8 cellular contexts compared by ENCODE assay signal in the genomic region with DNA sequence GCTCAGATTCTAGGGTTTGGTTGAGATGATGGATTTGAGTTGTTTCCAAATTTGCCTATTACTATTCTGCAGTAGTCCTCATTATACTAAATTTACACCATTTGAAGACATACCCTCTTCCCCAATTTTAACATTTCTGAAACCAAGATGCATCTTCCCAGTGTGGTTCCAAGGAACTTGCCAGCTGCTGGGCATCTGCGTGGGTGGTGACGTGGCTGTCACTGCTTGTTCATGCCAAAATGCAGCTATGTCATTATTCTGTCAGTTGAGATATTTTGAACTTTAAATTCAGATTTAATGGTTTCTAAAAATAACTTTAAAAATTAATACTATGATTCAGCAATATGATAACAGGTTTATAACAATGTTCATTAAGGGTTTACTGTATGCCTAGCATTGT. TPM values are rescaled to one million over a fixed set of nuclear protein-coding genes. Genes with fewer than 3 reads are reported as not detected.
A peak's percentile ranks its signal among the peaks of the same experiment; 100 is the strongest.
DNase-seq lines count a peak whose midpoint lies in the region; ATAC-seq, FAIRE-seq and TF ChIP-seq lines count a peak whose summit lies in the region.

No MANE protein-coding gene starts in this region.

- TSS peak; percentile 52 for BruUV-seq in K562 (replicated peaks; lab: Mats Ljungman, UMichigan)

- H3K36me3 ChIP-seq in ACC112 (ENCODE audit: insufficient read depth, low read length): peaks cover 18% of the 10 kb centered on the region
- peaks cover 14% of the 10 kb centered on the region; the same call in 1 of the 2 replicates for H3K36me3 ChIP-seq in GM23248 (ENCODE audit: low read depth)
- H3K36me3 ChIP-seq in K562 (ENCODE audit: control insufficient read depth, insufficient read depth, low read length): peaks cover 7% of the 10 kb centered on the region; the same call in 2 of the 3 replicates
- no peaks in the 10 kb centered on the region for H3K36me3 ChIP-seq in mucosa of stomach (ENCODE audit: control insufficient read depth, insufficient read depth, low read length)

- H2AFZ ChIP-seq in ACC112 (ENCODE audit: low read length, unreplicated experiment) (peak overlapping the region; percentile 99), GM23248 (peak overlapping the region; percentile 93), K562 (ENCODE audit: low read depth, low read length) (peak overlapping the region; percentile 98; the same call in 1 of the 2 replicates)

- in situ Hi-C loops in GM23248 (cut with MboI): no loop called here
- in situ Hi-C loops in K562 (cut with MboI): no loop called here

- no peaks in the 10 kb centered on the region for H4K20me1 ChIP-seq in GM23248 (ENCODE audit: insufficient read depth)
- no peaks in the 10 kb centered on the region for H4K20me1 ChIP-seq in K562 (replicated peaks; ENCODE audit: control insufficient read depth, insufficient read depth, low read length)

- intact Hi-C loops in K562 (cut with micrococcal nuclease): no loop called here

- no peak for TF ChIP-seq POLR2A in K562 (conservative IDR thresholded peaks at IDR 0.05)

- no peaks in the 10 kb centered on the region for H3K27me3 ChIP-seq in ACC112 (ENCODE audit: insufficient read depth, low read length)
- H3K27me3 ChIP-seq in GM23248 (replicated peaks; ENCODE audit: insufficient read depth): no peaks in the 10 kb centered on the region
- H3K27me3 ChIP-seq in K562 (ENCODE audit: control insufficient read depth in 2 of 2, insufficient read depth in 2 of 2, low read length in 2 of 2): no peaks in the 10 kb centered on the region
- no peaks in the 10 kb centered on the region for H3K27me3 ChIP-seq in mucosa of stomach (ENCODE audit: control insufficient read depth, insufficient read depth, low read length)

- H3F3A ChIP-seq in GM23248 (ENCODE audit: insufficient read depth): 0 out of 2 replicates have a peak, but pooled peaks cover 6% of the 10 kb centered on the region

- FAIRE-seq in K562 (lab: Jason Lieb, UNC) (no peak), GM19239 (lab: Jason Lieb, UNC) (no peak)

- TF ChIP-seq CTCF in K562 (IDR thresholded peaks at IDR 0.05 in 2 of 3, conservative IDR thresholded peaks at IDR 0.05 in 1 of 3; ENCODE audit: insufficient read depth in 2 of 3, low read depth in 1 of 3, low read length in 3 of 3): no peak

- H3K9me3 ChIP-seq in GM23248 (ENCODE audit: low read depth) (no peaks in the 10 kb centered on the region), K562 (replicated peaks; ENCODE audit: control insufficient read depth, insufficient read depth, low read depth, low read length) (peaks cover 11% of the 10 kb centered on the region; the same call in 1 of the 2 replicates), mucosa of stomach (ENCODE audit: control insufficient read depth, low read length) (no peaks in the 10 kb centered on the region)

- CTCF ChIA-PET in K562 (lab: Yijun Ruan, JAX; ENCODE audit: low intra/inter-chr PET ratio): no interaction called here

- 2 to 5% methylated on average over 2 of the region's 2 CpGs for WGBS in GM23248 (ENCODE audit: low coverage in 1 of 2, low lambda C conversion rate in 2 of 2, missing lambda C conversion rate in 2 of 2), 2 experiments
- 56% methylated on average over 2 of the region's 2 CpGs for WGBS in K562 (ENCODE audit: insufficient coverage, low coverage, missing lambda C conversion rate)

- no peak for TF ChIP-seq RAD21 in K562 (CRISPR knock-in tag; conservative IDR thresholded peaks at IDR 0.05 in 1 of 2, IDR thresholded peaks at IDR 0.05 in 1 of 2)

- H3K9me1 ChIP-seq in K562 (ENCODE audit: control insufficient read depth, insufficient read depth, low read length): no peaks in the 10 kb centered on the region

- DNase-seq in GM23248 (peak; percentile 42), K562 (ENCODE audit: extremely low read depth in 1 of 4, low spot score in 3 of 4) (no peak), NCI-H2171 (lab: John Stamatoyannopoulos, UW) (no peak), GM19239 (ENCODE audit: insufficient read length, low spot score) (no peak), NCI-H1694 treated with DMSO at 0.1 percent for 48 hours (lab: John Stamatoyannopoulos, UW) (no peak)

- H3K9ac ChIP-seq in GM23248: peak overlapping the region; percentile 79; the same call in 1 of the 2 replicates
- H3K9ac ChIP-seq in K562 (ENCODE audit: insufficient read depth in 1 of 2, low read depth in 2 of 2, low read length in 2 of 2): peak overlapping the region in 1 of 2 experiments; percentile 65; a peak in 1 of 4 replicates
- no peak overlapping the region for H3K9ac ChIP-seq in mucosa of stomach (ENCODE audit: low read length)

- H3K4me2 ChIP-seq in GM23248 (ENCODE audit: unreplicated experiment) (peak overlapping the region; percentile 92), K562 (ENCODE audit: insufficient read depth, low read length) (peak overlapping the region; percentile 91)

- no peak for ATAC-seq in K562
- ATAC-seq in HG03095 (IDR thresholded peaks at IDR 0.05; ENCODE audit: unreplicated experiment): no peak

- TF ChIP-seq EP300 in K562 (IDR thresholded peaks at IDR 0.05; ENCODE audit: low read length): no peak

- H3K4me3 ChIP-seq in ACC112 (ENCODE audit: low read depth, low read length) (peak overlapping the region; percentile 94), GM23248 (peak overlapping the region; percentile 79), K562 (peak overlapping the region; percentile 67), mucosa of stomach (ENCODE audit: low read length) (peak overlapping the region; percentile 71)

- H3K9me2 ChIP-seq in GM23248 (ENCODE audit: insufficient read depth): no peaks in the 10 kb centered on the region

- H3K79me2 ChIP-seq in ACC112 (ENCODE audit: control insufficient read depth, insufficient read depth, low read length, unreplicated experiment): no peaks in the 10 kb centered on the region
- H3K79me2 ChIP-seq in GM23248 (ENCODE audit: insufficient read depth): no peaks in the 10 kb centered on the region
- H3K79me2 ChIP-seq in K562 (ENCODE audit: control insufficient read depth, insufficient read depth, low read length): peaks cover 10% of the 10 kb centered on the region; the same call in 2 of the 3 replicates

- POLR2A ChIA-PET in K562 (lab: Yijun Ruan, JAX): interaction anchor here (0.6 to 2.3 kb wide), 4 partner anchors 10 to 58 kb away, joined by 3 to 7 read pairs (median 4); partner anchors contain the start of gene ZFP69B

- H3K27ac ChIP-seq in ACC112 (ENCODE audit: low read depth, low read length) (no peak overlapping the region), GM23248 (no peak overlapping the region), K562 (ENCODE audit: extremely low read depth, low read depth, low read length) (no peak overlapping the region)

- peaks cover 5% of the 10 kb centered on the region for H3K4me1 ChIP-seq in ACC112 (ENCODE audit: control insufficient read depth, insufficient read depth, low read length, unreplicated experiment)
- peaks cover 4% of the 10 kb centered on the region; the same call in 1 of the 2 replicates for H3K4me1 ChIP-seq in GM23248 (ENCODE audit: insufficient read depth)
- peaks cover 10 to 11% of the 10 kb centered on the region in 2 experiments; a peak in 3 of 5 replicates for H3K4me1 ChIP-seq in K562 (replicated peaks in 1 of 2; ENCODE audit: control insufficient read depth in 2 of 2, insufficient read depth in 2 of 2, low read length in 2 of 2)
- no peaks in the 10 kb centered on the region for H3K4me1 ChIP-seq in mucosa of stomach (ENCODE audit: control insufficient read depth, insufficient read depth, low read length)

RNA-seq across cellular contexts. Expression of gene ZFP69, which starts 1.2 kb away (rescaled TPM):
- 1.9 and 2.9 TPM in 2 replicates for total RNA-seq in GM23248 (2014; rRNA removed; shearing (Covaris generic))
- polyA plus RNA-seq in GM23248 (2016; fragmentation: Nextera tagmentation; extraction: Ambion mirVana): 2.5 and 3.8 TPM in 2 replicates
- total RNA-seq in K562 (2011; cell fraction: chromatin; rRNA removed; ENCODE audit: low replicate concordance): 4.0 and 10.6 TPM in 2 replicates
- 2.4 and 3.2 TPM in 2 replicates for total RNA-seq in K562 (2011; cell fraction: nucleolus; rRNA removed)
- 5.1 and 11.6 TPM in 2 replicates for total RNA-seq in K562 (2011; cell fraction: nucleoplasm; rRNA removed)
- total RNA-seq in K562 (2014; rRNA removed): 4.7 and 5.0 TPM in 2 replicates
- 7.0 and 8.6 TPM in 2 replicates for total RNA-seq in K562 (2014; rRNA removed; fragmentation: Illumina TruSeq; extraction: Trizol)
- total RNA-seq in K562 (2015; rRNA removed; fragmentation: Illumina TruSeq; extraction: Trizol): 7.9 and 8.4 TPM in 2 replicates
- total RNA-seq in K562 (2021): 4.7 and 4.8 TPM in 2 replicates
- 4.8 and 5.7 TPM in 2 replicates for polyA plus RNA-seq in K562 (2011; rRNA removed)
- 1.6 and 2.3 TPM in 2 replicates for polyA plus RNA-seq in K562 (2011; cell fraction: cytosol; rRNA removed)
- 2.5 and 3.4 TPM in 2 replicates for polyA plus RNA-seq in K562 (2011; cell fraction: nucleus; rRNA removed)
- 4.1 and 4.2 TPM in 2 replicates for polyA plus RNA-seq in K562 (2012)
- polyA plus RNA-seq in K562 (2014; fragmentation: Illumina TruSeq; extraction: Trizol): 6.7 and 7.0 TPM in 2 replicates
- 1 to 10 TPM; 2.0 to 2.1 TPM for polyA plus RNA-seq in K562 (2014; fragmentation: Nextera tagmentation; extraction: Ambion mirVana)
- 6.7 and 7.3 TPM in 2 replicates for polyA plus RNA-seq in K562 (2014; rRNA removed)
- 5.5 and 8.7 TPM in 2 replicates for polyA minus RNA-seq in K562 (2011; rRNA and poly(A)+ RNA removed)
- 1.9 and 2.3 TPM in 2 replicates for polyA minus RNA-seq in K562 (2011; cell fraction: cytosol; rRNA and poly(A)+ RNA removed)
- polyA minus RNA-seq in K562 (2011; cell fraction: nucleus; rRNA and poly(A)+ RNA removed): 1.5 and 3.6 TPM in 2 replicates

RNA-seq across cellular contexts. Expression of gene ZFP69B, which starts 28.0 kb away (rescaled TPM):
- total RNA-seq in GM23248 (2014; rRNA removed; shearing (Covaris generic)): 3.0 and 4.2 TPM in 2 replicates
- polyA plus RNA-seq in GM23248 (2016; fragmentation: Nextera tagmentation; extraction: Ambion mirVana): 3.7 and 3.9 TPM in 2 replicates
- 10.7 and 26.6 TPM in 2 replicates for total RNA-seq in K562 (2011; cell fraction: chromatin; rRNA removed; ENCODE audit: low replicate concordance)
- 7.2 and 9.2 TPM in 2 replicates for total RNA-seq in K562 (2011; cell fraction: nucleolus; rRNA removed)
- total RNA-seq in K562 (2011; cell fraction: nucleoplasm; rRNA removed): 11.4 and 12.9 TPM in 2 replicates
- total RNA-seq in K562 (2014; rRNA removed): 6.0 and 6.4 TPM in 2 replicates
- total RNA-seq in K562 (2014; rRNA removed; fragmentation: Illumina TruSeq; extraction: Trizol): 10.3 and 12.8 TPM in 2 replicates
- total RNA-seq in K562 (2015; rRNA removed; fragmentation: Illumina TruSeq; extraction: Trizol): 5.5 and 5.6 TPM in 2 replicates
- total RNA-seq in K562 (2021): 8.2 and 9.5 TPM in 2 replicates
- polyA plus RNA-seq in K562 (2011; rRNA removed): 7.5 and 8.4 TPM in 2 replicates
- polyA plus RNA-seq in K562 (2011; cell fraction: cytosol; rRNA removed): 1.6 and 2.9 TPM in 2 replicates
- polyA plus RNA-seq in K562 (2011; cell fraction: nucleus; rRNA removed): 5.7 and 5.9 TPM in 2 replicates
- 4.5 and 5.3 TPM in 2 replicates for polyA plus RNA-seq in K562 (2012)
- 9.4 and 10.2 TPM in 2 replicates for polyA plus RNA-seq in K562 (2014; fragmentation: Illumina TruSeq; extraction: Trizol)
- 1 to 10 TPM; 1.6 to 2.8 TPM for polyA plus RNA-seq in K562 (2014; fragmentation: Nextera tagmentation; extraction: Ambion mirVana)
- 7.9 and 8.9 TPM in 2 replicates for polyA plus RNA-seq in K562 (2014; rRNA removed)
- polyA minus RNA-seq in K562 (2011; rRNA and poly(A)+ RNA removed): 10.6 and 14.2 TPM in 2 replicates
- 2.9 and 4.1 TPM in 2 replicates for polyA minus RNA-seq in K562 (2011; cell fraction: cytosol; rRNA and poly(A)+ RNA removed)
- polyA minus RNA-seq in K562 (2011; cell fraction: nucleus; rRNA and poly(A)+ RNA removed): 5.3 and 9.3 TPM in 2 replicates

RNA-seq across cellular contexts. Expression of gene EXO5, which starts 30.3 kb away (rescaled TPM):
- total RNA-seq in GM23248 (2014; rRNA removed; shearing (Covaris generic)): 6.6 and 23.8 TPM in 2 replicates
- polyA plus RNA-seq in GM23248 (2016; fragmentation: Nextera tagmentation; extraction: Ambion mirVana): 8.6 and 11.2 TPM in 2 replicates
- total RNA-seq in K562 (2011; cell fraction: chromatin; rRNA removed; ENCODE audit: low replicate concordance): 6.0 and 10.3 TPM in 2 replicates
- 5.3 and 5.5 TPM in 2 replicates for total RNA-seq in K562 (2011; cell fraction: nucleolus; rRNA removed)
- 3.7 and 5.4 TPM in 2 replicates for total RNA-seq in K562 (2011; cell fraction: nucleoplasm; rRNA removed)
- total RNA-seq in K562 (2014; rRNA removed): 2.6 and 3.8 TPM in 2 replicates
- 2.7 and 2.9 TPM in 2 replicates for total RNA-seq in K562 (2014; rRNA removed; fragmentation: Illumina TruSeq; extraction: Trizol)
- total RNA-seq in K562 (2015; rRNA removed; fragmentation: Illumina TruSeq; extraction: Trizol): 2.3 and 2.8 TPM in 2 replicates
- 2.1 and 2.6 TPM in 2 replicates for total RNA-seq in K562 (2021)
- 2.0 and 3.3 TPM in 2 replicates for polyA plus RNA-seq in K562 (2011; rRNA removed)
- 1.1 and 1.8 TPM in 2 replicates for polyA plus RNA-seq in K562 (2011; cell fraction: cytosol; rRNA removed)
- polyA plus RNA-seq in K562 (2011; cell fraction: nucleus; rRNA removed): 3.0 and 3.7 TPM in 2 replicates
- polyA plus RNA-seq in K562 (2012): 3.0 and 3.7 TPM in 2 replicates
- polyA plus RNA-seq in K562 (2014; fragmentation: Illumina TruSeq; extraction: Trizol): 3.5 and 3.9 TPM in 2 replicates
- polyA plus RNA-seq in K562 (2014; fragmentation: Nextera tagmentation; extraction: Ambion mirVana): 1 to 10 TPM; 1.1 to 1.3 TPM
- polyA plus RNA-seq in K562 (2014; rRNA removed): 3.8 and 4.3 TPM in 2 replicates
- 4.3 and 4.4 TPM in 2 replicates for polyA minus RNA-seq in K562 (2011; rRNA and poly(A)+ RNA removed)
- polyA minus RNA-seq in K562 (2011; cell fraction: cytosol; rRNA and poly(A)+ RNA removed): 1.6 and 3.5 TPM in 2 replicates
- 2.3 and 4.3 TPM in 2 replicates for polyA minus RNA-seq in K562 (2011; cell fraction: nucleus; rRNA and poly(A)+ RNA removed)

RNA-seq across cellular contexts. Expression of gene ZNF684, which starts 53.2 kb away (rescaled TPM):
- 6.2 and 9.1 TPM in 2 replicates for total RNA-seq in GM23248 (2014; rRNA removed; shearing (Covaris generic))
- polyA plus RNA-seq in GM23248 (2016; fragmentation: Nextera tagmentation; extraction: Ambion mirVana): 2.8 and 3.3 TPM in 2 replicates
- 8.1 and 18.7 TPM in 2 replicates for total RNA-seq in K562 (2011; cell fraction: chromatin; rRNA removed; ENCODE audit: low replicate concordance)
- total RNA-seq in K562 (2011; cell fraction: nucleolus; rRNA removed): 5.8 and 6.6 TPM in 2 replicates
- total RNA-seq in K562 (2011; cell fraction: nucleoplasm; rRNA removed): 6.8 and 11.0 TPM in 2 replicates
- total RNA-seq in K562 (2014; rRNA removed): 4.6 and 5.4 TPM in 2 replicates
- total RNA-seq in K562 (2014; rRNA removed; fragmentation: Illumina TruSeq; extraction: Trizol): 6.7 and 7.8 TPM in 2 replicates
- total RNA-seq in K562 (2015; rRNA removed; fragmentation: Illumina TruSeq; extraction: Trizol): 7.1 and 8.8 TPM in 2 replicates
- total RNA-seq in K562 (2021): 4.3 and 4.8 TPM in 2 replicates
- polyA plus RNA-seq in K562 (2011; rRNA removed): 5.2 and 5.5 TPM in 2 replicates
- 1.4 and 2.2 TPM in 2 replicates for polyA plus RNA-seq in K562 (2011; cell fraction: cytosol; rRNA removed)
- polyA plus RNA-seq in K562 (2011; cell fraction: nucleus; rRNA removed): 5.3 and 8.2 TPM in 2 replicates
- polyA plus RNA-seq in K562 (2012): 4.3 and 4.7 TPM in 2 replicates
- polyA plus RNA-seq in K562 (2014; fragmentation: Illumina TruSeq; extraction: Trizol): 5.3 and 6.0 TPM in 2 replicates
- polyA plus RNA-seq in K562 (2014; fragmentation: Nextera tagmentation; extraction: Ambion mirVana): 1 to 10 TPM; 5.3 to 6.1 TPM
- 5.1 and 5.3 TPM in 2 replicates for polyA plus RNA-seq in K562 (2014; rRNA removed)
- polyA minus RNA-seq in K562 (2011; rRNA and poly(A)+ RNA removed): 8.0 and 8.5 TPM in 2 replicates
- polyA minus RNA-seq in K562 (2011; cell fraction: cytosol; rRNA and poly(A)+ RNA removed): 2.0 and 2.4 TPM in 2 replicates
- 1.9 and 6.1 TPM in 2 replicates for polyA minus RNA-seq in K562 (2011; cell fraction: nucleus; rRNA and poly(A)+ RNA removed)
